ENCODE assay signal across 7 cellular contexts in genomic region chr17:60713619-60714018, GRCh38.
"Had no signal": no experiment of that assay in that cellular context is flagged by ENCODE, and none has a peak within 500 bp of the region (broad histone marks: within the 10 kb centered on the region; RNA-seq: fewer than 3 reads in every experiment).

No MANE protein-coding gene starts in this region.

- H3K4me3 Mint-ChIP-seq: GM23338, H9, IgD-negative memory B cell had no signal

- H3K4me2 ChIP-seq: GM23338 had no signal

- FAIRE-seq: H1, H54, HepG2 had no signal

- H3K27me3 Mint-ChIP-seq: IgD-negative memory B cell had no signal

- ATAC-seq: GM23338 had no signal

- H3K4me3 ChIP-seq: GM23338 had no signal

- DNase-seq: H9, HCEC 1CT had no signal

- H3K27ac Mint-ChIP-seq: GM23338, H9, IgD-negative memory B cell had no signal

- H3K4me1 Mint-ChIP-seq: GM23338, H9, IgD-negative memory B cell had no signal
